Comparison of ENCODE assay signal across 32 cellular contexts in the genomic region with DNA sequence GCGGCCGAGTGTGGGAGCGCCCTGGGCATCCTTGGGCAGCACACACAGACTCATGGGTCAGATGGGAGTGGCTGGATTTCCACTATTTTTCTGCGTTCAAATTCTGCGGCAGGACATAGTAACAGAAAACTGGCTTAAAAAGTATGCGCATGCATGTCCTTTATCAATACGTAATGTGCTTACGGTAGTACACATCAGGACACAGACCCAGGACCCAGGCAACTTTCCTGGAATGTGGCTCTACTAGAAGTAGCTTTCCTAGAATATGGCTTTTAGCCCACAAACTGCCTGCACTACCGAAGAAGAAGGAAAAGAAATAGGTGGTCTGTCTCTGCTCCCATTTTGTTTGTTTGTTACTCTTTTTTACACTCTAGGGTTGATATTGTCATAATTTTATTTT. TPM values are rescaled to one million over a fixed set of nuclear protein-coding genes. Genes with fewer than 3 reads are reported as not detected.
"Had no signal": no experiment of that assay in that cellular context is flagged by ENCODE, and none has a peak within 500 bp of the region (broad histone marks: within the 10 kb centered on the region; RNA-seq: fewer than 3 reads in every experiment).

No MANE protein-coding gene starts in this region.

- DNase-seq: activated B cell treated with CpG ODN at 0.5 μM for 24 hours; activated CD4-positive, alpha-beta memory T cell treated with anti-CD3 and anti-CD28 coated beads for 36 hours; activated CD4-positive, alpha-beta T cell treated with anti-CD3 and anti-CD28 coated beads for 4 hours; activated CD4-positive, alpha-beta T cell treated with anti-CD3 and anti-CD28 coated beads, Interleukin-2, amount 10 ng/mL, durations not matched to agents 24 days and 14 days; activated CD4-positive, alpha-beta T cell treated with anti-CD3 and anti-CD28 coated beads, Interleukin-2, amount 50 U/mL, for 1 hour; activated CD4-positive, alpha-beta T cell treated with anti-CD3 and anti-CD28 coated beads, Interleukin-2, amount 50 U/mL, for 4 hours; activated CD4-positive, CD25-positive, alpha-beta regulatory T cell treated with anti-CD3 and anti-CD28 coated beads, Interleukin-2, amount 50 U/mL, for 72 hours; activated CD8-positive, alpha-beta memory T cell treated with anti-CD3 and anti-CD28 coated beads, Interleukin-2, amount 50 U/mL, for 4 hours; activated CD8-positive, alpha-beta T cell treated with anti-CD3 and anti-CD28 coated beads for 36 hours; activated effector memory CD4-positive, alpha-beta T cell treated with anti-CD3 and anti-CD28 coated beads, Interleukin-2, amount 50 U/mL, for 16 hours; activated gamma-delta T cell treated with Interleukin-2 at 50 U/mL for 16 hours; activated naive CD4-positive, alpha-beta T cell; activated naive CD4-positive, alpha-beta T cell treated with anti-CD3 and anti-CD28 coated beads for 36 hours; activated naive CD4-positive, alpha-beta T cell treated with anti-CD3 and anti-CD28 coated beads, Interleukin-2, amount 50 U/mL, for 16 hours; activated naive CD8-positive, alpha-beta T cell treated with anti-CD3 and anti-CD28 coated beads for 36 hours; activated T-cell treated with anti-CD3 and anti-CD28 coated beads for 4 hours; activated T-cell treated with anti-CD3 and anti-CD28 coated beads, Interleukin-2, amount 50 U/mL, for 1 hour; activated T-cell treated with anti-CD3 and anti-CD28 coated beads, Interleukin-2, amount 50 U/mL, for 4 hours; activated T-cell treated with anti-CD3 and anti-CD28 coated beads, Interleukin-2, amount 50 U/mL, for 72 hours; adrenal gland; amniotic stem cell; caudate nucleus; cerebellar nuclear complex; T-helper 1 cell; T-helper 2 cell; T-helper 9 cell had no signal

- H3K27ac ChIP-seq: adrenal gland, ascending aorta, cardiac muscle cell had no signal

- H3K36me3 ChIP-seq: adrenal gland, ascending aorta, cardiac muscle cell had no signal

- ATAC-seq: activated CD8-positive, alpha-beta T cell treated with anti-CD3 and anti-CD28 coated beads for 36 hours; activated naive CD4-positive, alpha-beta T cell treated with anti-CD3 and anti-CD28 coated beads, Interleukin-2, amount 50 U/mL, for 72 hours; activated T-cell treated with anti-CD3 and anti-CD28 coated beads, Interleukin-2, amount 50 U/mL, for 4 hours; activated T-cell treated with anti-CD3 and anti-CD28 coated beads, Interleukin-2, amount 50 U/mL, for 72 hours; activated T-helper 17 cell treated with anti-CD3 and anti-CD28 coated beads, Interleukin-2, amount 50 U/mL, for 72 hours had no signal

- H3K9me3 ChIP-seq: adrenal gland, ascending aorta had no signal

- FAIRE-seq: bronchial epithelial cell, TTC549 had no signal

- H3K4me1 ChIP-seq: ascending aorta had no signal

- H3K4me3 ChIP-seq: adrenal gland, ascending aorta, cardiac muscle cell had no signal

- H3K27me3 ChIP-seq: adrenal gland, ascending aorta, cardiac muscle cell had no signal

RNA-seq across cellular contexts. Expression of a gene that starts 43.4 kb away (rescaled TPM):
- total RNA-seq: ascending aorta had no signal
